In genomic region chr6:151482290-151482689, GRCh38 we compare ENCODE assay signal across 1 cellular context.
A peak's percentile ranks its signal among the peaks of the same experiment; 100 is the strongest.
TF ChIP-seq lines count a peak whose summit lies in the region.

No MANE protein-coding gene starts in this region.

TF ChIP-seq in GM12878, 131 proteins besides CTCF, POLR2A, EP300 and RAD21:
- TF ChIP-seq NFYA (IDR thresholded peaks at IDR 0.05; ENCODE audit: borderline replicate concordance, low read depth, low read length) (no peak), BCL11A (IDR thresholded peaks at IDR 0.05; ENCODE audit: low read depth, low read length) (no peak), NBN (IDR thresholded peaks at IDR 0.05) (no peak), USF1 (IDR thresholded peaks at IDR 0.05; ENCODE audit: borderline replicate concordance, extremely low read length, insufficient read depth, low read depth, low read length) (no peak), RELB (IDR thresholded peaks at IDR 0.05; ENCODE audit: low read depth) (peak; percentile 19; the same call in 1 of the 2 replicates), IKZF2 (IDR thresholded peaks at IDR 0.05) (0 out of 4 replicates have a peak, but pooled peaks of 1 of the 2 experiments have one; percentile 15), RUNX3 (IDR thresholded peaks at IDR 0.05; ENCODE audit: low read length) (0 out of 2 replicates have a peak, but pooled peaks have one; percentile 10)
- TF ChIP-seq, protein P1, sequence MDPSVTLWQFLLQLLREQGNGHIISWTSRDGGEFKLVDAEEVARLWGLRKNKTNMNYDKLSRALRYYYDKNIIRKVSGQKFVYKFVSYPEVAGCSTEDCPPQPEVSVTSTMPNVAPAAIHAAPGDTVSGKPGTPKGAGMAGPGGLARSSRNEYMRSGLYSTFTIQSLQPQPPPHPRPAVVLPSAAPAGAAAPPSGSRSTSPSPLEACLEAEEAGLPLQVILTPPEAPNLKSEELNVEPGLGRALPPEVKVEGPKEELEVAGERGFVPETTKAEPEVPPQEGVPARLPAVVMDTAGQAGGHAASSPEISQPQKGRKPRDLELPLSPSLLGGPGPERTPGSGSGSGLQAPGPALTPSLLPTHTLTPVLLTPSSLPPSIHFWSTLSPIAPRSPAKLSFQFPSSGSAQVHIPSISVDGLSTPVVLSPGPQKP (IDR thresholded peaks at IDR 0.05; ENCODE audit: low read depth, low read length), result 0 out of 2 replicates have a peak, but pooled peaks have one; percentile 26
